27 cellular contexts compared by ENCODE assay signal in genomic region chr11:68761801-68762200, GRCh38. TPM values are rescaled to one million over a fixed set of nuclear protein-coding genes. Genes with fewer than 3 reads are reported as not detected.
"Had no signal": no experiment of that assay in that cellular context is flagged by ENCODE, and none has a peak within 500 bp of the region (broad histone marks: within the 10 kb centered on the region; RNA-seq: fewer than 3 reads in every experiment).

No MANE protein-coding gene starts in this region.

- ATAC-seq: naive thymus-derived CD4-positive, alpha-beta T cell; natural killer cell; pancreas; right cardiac atrium; right lobe of liver; stimulated activated memory B cell treated with anti-CD40 and anti-IgM and Interleukin-4, amounts not matched to agents 10 μg/mL and 1 μg/mL and 100 μg/mL, for 72 hours; stimulated activated naive CD8-positive, alpha-beta T cell treated with anti-CD3 and anti-CD28 coated beads, Interleukin-15, amount 100 ng/mL, for 72 hours; stimulated activated naive CD8-positive, alpha-beta T cell treated with anti-CD3 and anti-CD28 coated beads, Interleukin-15, Interleukin-2, amounts not matched to agents 100 U/mL and 50 U/mL, for 24 hours had no signal

- H3K9me3 Mint-ChIP-seq: naive thymus-derived CD4-positive, alpha-beta T cell; natural killer cell; nephron; neural progenitor cell; stimulated activated memory B cell treated with anti-CD40 and anti-IgM and Interleukin-4, amounts not matched to agents 10 μg/mL and 1 μg/mL and 100 μg/mL, for 72 hours; stimulated activated naive CD8-positive, alpha-beta T cell treated with anti-CD3 and anti-CD28 coated beads, Interleukin-15, amount 100 ng/mL, for 72 hours had no signal

- H3K27me3 ChIP-seq: neural progenitor cell, pancreas, right lobe of liver, sigmoid colon, suprapubic skin, testis, tibial artery, transverse colon, upper lobe of left lung, vagina had no signal

- H3K27me3 Mint-ChIP-seq: naive thymus-derived CD4-positive, alpha-beta T cell; stimulated activated memory B cell treated with anti-CD40 and anti-IgM and Interleukin-4, amounts not matched to agents 10 μg/mL and 1 μg/mL and 100 μg/mL, for 72 hours; stimulated activated naive CD8-positive, alpha-beta T cell treated with anti-CD3 and anti-CD28 coated beads, Interleukin-15, amount 100 ng/mL, for 72 hours had no signal

- H3K36me3 Mint-ChIP-seq: neural progenitor cell had no signal

- DNase-seq: naive thymus-derived CD4-positive, alpha-beta T cell; natural killer cell; nucleus accumbens; pancreas; right cardiac atrium; right lobe of liver; sigmoid colon; small intestine; stimulated activated CD4-positive, alpha-beta T cell treated with anti-CD3 and anti-CD28 coated beads, Interleukin-15, amount 100 ng/mL, for 24 hours; stimulated activated CD4-positive, alpha-beta T cell treated with anti-CD3 and anti-CD28 coated beads, Interleukin-2, amount 100 ng/mL, for 24 hours; stimulated activated CD4-positive, alpha-beta T cell treated with anti-CD3 and anti-CD28 coated beads, Interleukin-2, amount 100 ng/mL, for 48 hours; stimulated activated CD4-positive, alpha-beta T cell treated with anti-CD3 and anti-CD28 coated beads, Interleukin-4, amount 100 ng/mL, for 24 hours; stimulated activated naive CD4-positive, alpha-beta T cell; stimulated activated naive CD8-positive, alpha-beta T cell treated with anti-CD3 and anti-CD28 coated beads, Interleukin-15, amount 100 ng/mL, for 72 hours; stimulated activated naive CD8-positive, alpha-beta T cell treated with anti-CD3 and anti-CD28 coated beads, Interleukin-15, Interleukin-2, amounts not matched to agents 100 U/mL and 50 U/mL, for 24 hours; testis; tibial artery; transverse colon had no signal

- H3K27ac Mint-ChIP-seq: naive thymus-derived CD4-positive, alpha-beta T cell; nephron; neural progenitor cell; stimulated activated memory B cell treated with anti-CD40 and anti-IgM and Interleukin-4, amounts not matched to agents 10 μg/mL and 1 μg/mL and 100 μg/mL, for 72 hours; stimulated activated naive CD8-positive, alpha-beta T cell treated with anti-CD3 and anti-CD28 coated beads, Interleukin-15, amount 100 ng/mL, for 72 hours had no signal

- H3K9me3 ChIP-seq: pancreas, prostate gland, right lobe of liver, sigmoid colon, suprapubic skin, testis, tibial artery, transverse colon, upper lobe of left lung, vagina had no signal

- H3K27ac ChIP-seq: neural progenitor cell, pancreas, prostate gland, right lobe of liver, sigmoid colon, suprapubic skin, testis, tibial artery, transverse colon, upper lobe of left lung, vagina had no signal

- H3K4me1 ChIP-seq: pancreas, prostate gland, right lobe of liver, sigmoid colon, suprapubic skin, testis, tibial artery, transverse colon, upper lobe of left lung, vagina had no signal

- H3K4me1 Mint-ChIP-seq: nephron; stimulated activated memory B cell treated with anti-CD40 and anti-IgM and Interleukin-4, amounts not matched to agents 10 μg/mL and 1 μg/mL and 100 μg/mL, for 72 hours; stimulated activated naive CD8-positive, alpha-beta T cell treated with anti-CD3 and anti-CD28 coated beads, Interleukin-15, amount 100 ng/mL, for 72 hours had no signal

- H3K36me3 ChIP-seq: neural progenitor cell had no signal

- H3K4me3 Mint-ChIP-seq: naive thymus-derived CD4-positive, alpha-beta T cell; natural killer cell; nephron; neural progenitor cell; stimulated activated memory B cell treated with anti-CD40 and anti-IgM and Interleukin-4, amounts not matched to agents 10 μg/mL and 1 μg/mL and 100 μg/mL, for 72 hours; stimulated activated naive CD8-positive, alpha-beta T cell treated with anti-CD3 and anti-CD28 coated beads, Interleukin-15, amount 100 ng/mL, for 72 hours had no signal

- H3K4me3 ChIP-seq: neural progenitor cell, pancreas, prostate gland, right lobe of liver, sigmoid colon, suprapubic skin, testis, tibial artery, transverse colon, upper lobe of left lung, vagina had no signal

RNA-seq across cellular contexts. Expression of gene TESMIN, which starts 10.5 kb away (rescaled TPM):
- total RNA-seq: sigmoid colon, skeletal muscle tissue had no signal
- polyA plus RNA-seq: neural cell had no signal
